In genomic region chr1:173867141-173867752, GRCh38 we compare ENCODE assay signal across 8 cellular contexts. TPM values are rescaled to one million over a fixed set of nuclear protein-coding genes. Genes with fewer than 3 reads are reported as not detected.
A peak's percentile ranks its signal among the peaks of the same experiment; 100 is the strongest.
DNase-seq lines count a peak whose midpoint lies in the region; ATAC-seq, FAIRE-seq and TF ChIP-seq lines count a peak whose summit lies in the region.

No MANE protein-coding gene starts in this region.

- H3K27me3 ChIP-seq in GM23248 (replicated peaks; ENCODE audit: insufficient read depth) (no peaks in the 10 kb centered on the region), SK-N-SH (ENCODE audit: insufficient read depth) (no peaks in the 10 kb centered on the region)
- H3K27me3 ChIP-seq in naive thymus-derived CD4-positive, alpha-beta T cell (ENCODE audit: control insufficient read depth in 2 of 2, insufficient read depth in 2 of 2, low read length in 2 of 2) = no peaks in the 10 kb centered on the region

- CTCF ChIA-PET in SK-N-SH (lab: Yijun Ruan, JAX) = no interaction called here
- CTCF ChIA-PET in naive thymus-derived CD4-positive, alpha-beta T cell (lab: Charles Lee) = no interaction called here

- 4 to 6% methylated on average over 32 of the region's 32 CpGs for WGBS in GM23248 (ENCODE audit: low coverage in 1 of 2, low lambda C conversion rate in 2 of 2, missing lambda C conversion rate in 2 of 2), 2 experiments
- 2% methylated on average over 31 of the region's 32 CpGs for WGBS in SK-N-SH (ENCODE audit: low lambda C conversion rate)

- POLR2A ChIA-PET in SK-N-SH (lab: Yijun Ruan, JAX) = interaction anchor here (0.7 to 2.5 kb wide), 8 partner anchors 17 to 169 kb away, joined by 3 to 14 read pairs (median 4); partner anchors contain the start of genes CENPL, DARS2 and RC3H1
- POLR2A ChIA-PET in naive thymus-derived CD4-positive, alpha-beta T cell (lab: Charles Lee) = interaction anchor here (0.6 to 3.6 kb wide), 12 partner anchors 10 to 1335 kb away, joined by 3 to 28 read pairs (median 5); partner anchors contain the start of genes CENPL, DARS2, KLHL20 and PRDX6

- no peak for TF ChIP-seq CTCF in SK-N-SH (IDR thresholded peaks at IDR 0.05)

- 0 out of 2 replicates have a peak overlapping the region, but pooled peaks have one; percentile 21 for H2AFZ ChIP-seq in GM23248
- no peak overlapping the region; the same call in 1 of the 2 replicates for H2AFZ ChIP-seq in SK-N-SH (ENCODE audit: low read depth)

- DNase-seq in GM23248 (no peak), SK-N-SH (no peak), HPDE6-E6E7 (ENCODE audit: extremely low spot score) (no peak), HTR-8/SVneo (ENCODE audit: insufficient read length, low spot score) (no peak), NCI-H526 treated with DMSO at 0.1 percent for 48 hours (lab: John Stamatoyannopoulos, UW) (no peak), G401 (ENCODE audit: low spot score) (no peak)
- DNase-seq in effector CD4-positive, alpha-beta T cell = peak; percentile 45
- DNase-seq in naive thymus-derived CD4-positive, alpha-beta T cell = peak in 2 of 9 donors; percentile 4 to 7

- intact Hi-C loops in naive thymus-derived CD4-positive, alpha-beta T cell (cut with micrococcal nuclease) = loop anchor here (5.0 kb wide), 4 partner anchors 65 to 1425 kb away; partner anchors contain the start of genes KIAA0040 (in 1 of the 2) and PIGC (in 1 of the 2)

- H3K27ac Mint-ChIP-seq in naive thymus-derived CD4-positive, alpha-beta T cell = peak overlapping the region; percentile 85 to 99 (median 97)

- in situ Hi-C loops in GM23248 (cut with MboI) = no loop called here
- in situ Hi-C loops in G401 (cut with HindIII; ENCODE audit: low sequenced_read_pairs) = no loop called here

- peaks cover 67% of the 10 kb centered on the region for H3F3A ChIP-seq in GM23248 (ENCODE audit: insufficient read depth)
- H3F3A ChIP-seq in SK-N-SH (replicated peaks; ENCODE audit: insufficient read depth) = peaks cover 67% of the 10 kb centered on the region

- H4K20me1 ChIP-seq in GM23248 (ENCODE audit: insufficient read depth) (peaks cover 19% of the 10 kb centered on the region), SK-N-SH (ENCODE audit: insufficient read depth) (peaks cover 49% of the 10 kb centered on the region)

- H3K79me2 ChIP-seq in GM23248 (ENCODE audit: insufficient read depth) = peaks cover 44% of the 10 kb centered on the region
- peaks cover 37% of the 10 kb centered on the region for H3K79me2 ChIP-seq in SK-N-SH (ENCODE audit: insufficient read depth)

- peak overlapping the region; percentile 98 for H3K4me2 ChIP-seq in GM23248 (ENCODE audit: unreplicated experiment)
- peak overlapping the region; percentile 78 for H3K4me2 ChIP-seq in SK-N-SH

- peak overlapping the region; percentile 93 for H3K4me3 ChIP-seq in GM23248
- peak overlapping the region; percentile 82 to 90 for H3K4me3 ChIP-seq in SK-N-SH (ENCODE audit: low read depth in 2 of 2, low read length in 1 of 2)
- H3K4me3 ChIP-seq in naive thymus-derived CD4-positive, alpha-beta T cell (ENCODE audit: low read length) = peak overlapping the region; percentile 88

- peaks cover 0 to 4% (median 0%) of the 10 kb centered on the region in 5 donors for H3K27me3 Mint-ChIP-seq in naive thymus-derived CD4-positive, alpha-beta T cell

- H3K4me1 ChIP-seq in GM23248 (ENCODE audit: insufficient read depth) (peaks cover 26% of the 10 kb centered on the region; the same call in 1 of the 2 replicates), SK-N-SH (ENCODE audit: control insufficient read depth in 1 of 2, insufficient read depth in 2 of 2, low read depth in 1 of 2, low read length in 1 of 2) (peaks cover 11 to 38% of the 10 kb centered on the region in 2 experiments; a peak in 3 of 4 replicates)
- H3K4me1 ChIP-seq in naive thymus-derived CD4-positive, alpha-beta T cell (ENCODE audit: control insufficient read depth in 2 of 2, insufficient read depth in 2 of 2, low read length in 2 of 2) = peaks cover 42 to 59% of the 10 kb centered on the region in 2 donors

- H3K4me3 Mint-ChIP-seq in naive thymus-derived CD4-positive, alpha-beta T cell = peak overlapping the region; percentile 92 to 98 (median 95)

- H3K27ac ChIP-seq in GM23248 = peak overlapping the region; percentile 85
- H3K27ac ChIP-seq in SK-N-SH (ENCODE audit: low read depth in 2 of 2, low read length in 1 of 2) = peak overlapping the region; percentile 74 to 94
- peak overlapping the region; percentile 73 for H3K27ac ChIP-seq in naive thymus-derived CD4-positive, alpha-beta T cell (ENCODE audit: low read depth, low read length)

- no peak for TF ChIP-seq EP300 in SK-N-SH (IDR thresholded peaks at IDR 0.05; ENCODE audit: borderline replicate concordance in 1 of 2, low read depth in 1 of 2, low read length in 1 of 2)

- H3K9me3 ChIP-seq in GM23248 (ENCODE audit: low read depth) (no peaks in the 10 kb centered on the region), SK-N-SH (no peaks in the 10 kb centered on the region)
- H3K9me3 ChIP-seq in naive thymus-derived CD4-positive, alpha-beta T cell (ENCODE audit: control insufficient read depth in 2 of 3, low read length in 3 of 3) = no peaks in the 10 kb centered on the region

- H3K36me3 Mint-ChIP-seq in naive thymus-derived CD4-positive, alpha-beta T cell = peaks cover 16 to 51% (median 45%) of the 10 kb centered on the region in 5 donors

- H3K9me3 Mint-ChIP-seq in naive thymus-derived CD4-positive, alpha-beta T cell = peaks cover 0 to 5% (median 0%) of the 10 kb centered on the region in 11 donors

- H3K36me3 ChIP-seq in GM23248 (ENCODE audit: low read depth) (peaks cover 54% of the 10 kb centered on the region), SK-N-SH (replicated peaks in 1 of 2; ENCODE audit: control insufficient read depth in 1 of 2, insufficient read depth in 2 of 2, low read length in 1 of 2) (peaks cover 62 to 65% of the 10 kb centered on the region in 2 experiments)
- H3K36me3 ChIP-seq in naive thymus-derived CD4-positive, alpha-beta T cell (ENCODE audit: control insufficient read depth in 2 of 3, insufficient read depth in 3 of 3, low read length in 3 of 3) = peaks cover 3 to 53% (median 19%) of the 10 kb centered on the region in 3 experiments

- ATAC-seq in naive thymus-derived CD4-positive, alpha-beta T cell = no peak

- FAIRE-seq in HTR-8/SVneo (lab: Jason Lieb, UNC) = no peak

- H3K9ac ChIP-seq in GM23248 (peak overlapping the region; percentile 94), SK-N-SH (peak overlapping the region; percentile 79)

- H3K9me2 ChIP-seq in GM23248 (ENCODE audit: insufficient read depth) (no peaks in the 10 kb centered on the region), SK-N-SH (no peaks in the 10 kb centered on the region)

- H3K4me1 Mint-ChIP-seq in naive thymus-derived CD4-positive, alpha-beta T cell = peaks cover 47 to 76% (median 64%) of the 10 kb centered on the region in 7 donors

- no peak for TF ChIP-seq RAD21 in SK-N-SH (IDR thresholded peaks at IDR 0.05; ENCODE audit: low read length)

TF ChIP-seq in SK-N-SH, 30 proteins besides CTCF, POLR2A, EP300 and RAD21 (continues in another document):
- TF ChIP-seq FOXJ3 (CRISPR knock-in tag; IDR thresholded peaks at IDR 0.05) = no peak

RNA-seq across cellular contexts. Expression of gene GAS5, which starts 0.5 kb away (rescaled TPM):
- total RNA-seq in GM23248 (2014; rRNA removed; shearing (Covaris generic)) = 344 and 358 TPM in 2 replicates
- polyA plus RNA-seq in GM23248 (2016; fragmentation: Nextera tagmentation; extraction: Ambion mirVana) (143 and 166 TPM in 2 replicates), SK-N-SH (2012; rRNA removed) (961 and 1,422 TPM in 2 replicates)
- polyA plus RNA-seq in SK-N-SH (2012; cell fraction: cytosol; rRNA removed) = 1,326 and 1,438 TPM in 2 replicates
- polyA plus RNA-seq in SK-N-SH (2012; cell fraction: nucleus; rRNA removed) = 871 and 1,534 TPM in 2 replicates
- 100 to 1,000 TPM; 371 to 954 (median 885) TPM for total RNA-seq in naive thymus-derived CD4-positive, alpha-beta T cell
- 100 to 1,000 TPM; 493 to 676 TPM for polyA plus RNA-seq in naive thymus-derived CD4-positive, alpha-beta T cell
- total RNA-seq in G401 (2014; rRNA removed; shearing (Covaris generic)) = 490 and 492 TPM in 2 replicates

RNA-seq across cellular contexts. Expression of gene ZBTB37, which starts 0.9 kb away (rescaled TPM):
- total RNA-seq in GM23248 (2014; rRNA removed; shearing (Covaris generic)) = 4.2 and 5.6 TPM in 2 replicates
- 0.90 and 0.96 TPM in 2 replicates for polyA plus RNA-seq in GM23248 (2016; fragmentation: Nextera tagmentation; extraction: Ambion mirVana)
- polyA plus RNA-seq in SK-N-SH (2012; rRNA removed) = 0.89 and 1.2 TPM in 2 replicates
- 0.73 and 0.75 TPM in 2 replicates for polyA plus RNA-seq in SK-N-SH (2012; cell fraction: cytosol; rRNA removed)
- 1.6 and 3.4 TPM in 2 replicates for polyA plus RNA-seq in SK-N-SH (2012; cell fraction: nucleus; rRNA removed)
- total RNA-seq in naive thymus-derived CD4-positive, alpha-beta T cell = 10 to 100 TPM; 12.7 to 30.3 (median 21.7) TPM
- 1 to 10 TPM; 2.1 to 3.2 TPM for polyA plus RNA-seq in naive thymus-derived CD4-positive, alpha-beta T cell
- 2.3 and 5.2 TPM in 2 replicates for total RNA-seq in G401 (2014; rRNA removed; shearing (Covaris generic))

RNA-seq across cellular contexts. Expression of gene CENPL, which starts 42.6 kb away (rescaled TPM):
- total RNA-seq in GM23248 (2014; rRNA removed; shearing (Covaris generic)) = 14.9 and 16.9 TPM in 2 replicates
- 9.3 and 10.4 TPM in 2 replicates for polyA plus RNA-seq in GM23248 (2016; fragmentation: Nextera tagmentation; extraction: Ambion mirVana)
- polyA plus RNA-seq in SK-N-SH (2012; rRNA removed) = 4.0 and 6.9 TPM in 2 replicates
- polyA plus RNA-seq in SK-N-SH (2012; cell fraction: cytosol; rRNA removed) = 5.7 and 6.5 TPM in 2 replicates
- 2.0 and 4.4 TPM in 2 replicates for polyA plus RNA-seq in SK-N-SH (2012; cell fraction: nucleus; rRNA removed)
- 10 to 100 TPM in 2 of 5 experiments, 1 to 10 TPM in 3; 5.2 to 25.1 (median 9.5) TPM for total RNA-seq in naive thymus-derived CD4-positive, alpha-beta T cell
- 1 to 10 TPM; 5.1 to 6.9 TPM for polyA plus RNA-seq in naive thymus-derived CD4-positive, alpha-beta T cell
- 19.0 and 32.2 TPM in 2 replicates for total RNA-seq in G401 (2014; rRNA removed; shearing (Covaris generic))

RNA-seq across cellular contexts. Expression of gene DARS2, which starts 42.8 kb away (rescaled TPM):
- 12.1 and 14.5 TPM in 2 replicates for total RNA-seq in GM23248 (2014; rRNA removed; shearing (Covaris generic))
- polyA plus RNA-seq in GM23248 (2016; fragmentation: Nextera tagmentation; extraction: Ambion mirVana) (11.0 and 12.1 TPM in 2 replicates), SK-N-SH (2012; rRNA removed) (17.1 and 22.1 TPM in 2 replicates)
- 20.1 and 22.9 TPM in 2 replicates for polyA plus RNA-seq in SK-N-SH (2012; cell fraction: cytosol; rRNA removed)
- polyA plus RNA-seq in SK-N-SH (2012; cell fraction: nucleus; rRNA removed) = 15.1 and 21.4 TPM in 2 replicates
- total RNA-seq in naive thymus-derived CD4-positive, alpha-beta T cell = 10 to 100 TPM in 3 of 5 experiments, 1 to 10 TPM in 2; 3.6 to 26.0 (median 13.5) TPM
- 10 to 100 TPM in 1 of 2 donors, 1 to 10 TPM in 1; 9.2 to 13.2 TPM for polyA plus RNA-seq in naive thymus-derived CD4-positive, alpha-beta T cell
- 36.5 and 40.1 TPM in 2 replicates for total RNA-seq in G401 (2014; rRNA removed; shearing (Covaris generic))

RNA-seq across cellular contexts. Expression of gene SERPINC1, which starts 49.9 kb away (rescaled TPM):
- not detected in 2 replicates for total RNA-seq in GM23248 (2014; rRNA removed; shearing (Covaris generic))
- polyA plus RNA-seq in GM23248 (2016; fragmentation: Nextera tagmentation; extraction: Ambion mirVana) (not detected in 2 replicates), SK-N-SH (2012; rRNA removed) (0.05 and 0.08 TPM in 2 replicates)
- 0.03 and 0.04 TPM in 2 replicates for polyA plus RNA-seq in SK-N-SH (2012; cell fraction: cytosol; rRNA removed)
- polyA plus RNA-seq in SK-N-SH (2012; cell fraction: nucleus; rRNA removed) = 0.18 and 0.27 TPM in 2 replicates
- total RNA-seq in naive thymus-derived CD4-positive, alpha-beta T cell = under 1 TPM in 1 of 5 experiments, not detected in 4; 0.32 TPM
- under 1 TPM in 1 of 2 donors, not detected in 1; 0.25 TPM for polyA plus RNA-seq in naive thymus-derived CD4-positive, alpha-beta T cell
- not detected in 2 replicates for total RNA-seq in G401 (2014; rRNA removed; shearing (Covaris generic))
